In the genomic region with DNA sequence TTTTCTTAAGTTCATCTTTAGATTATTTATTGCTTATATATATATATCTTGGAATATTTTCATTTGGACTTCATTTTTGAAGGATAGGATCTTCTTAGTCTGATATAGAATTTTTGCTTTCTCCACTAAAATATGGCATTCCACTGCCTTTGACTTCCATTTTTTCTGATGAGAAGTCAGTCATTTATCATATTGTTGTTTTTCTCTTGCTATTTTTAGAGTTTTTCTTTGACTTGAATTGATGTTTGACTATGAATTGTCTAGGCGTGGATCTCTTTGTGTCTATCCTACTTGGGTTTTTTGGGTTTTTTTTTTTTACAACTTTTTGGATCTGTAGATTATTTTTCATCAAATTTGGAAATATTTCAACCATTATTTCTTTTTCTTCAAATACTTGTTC, we compare ENCODE assay signal across 21 cellular contexts.
"Had no signal": no experiment of that assay in that cellular context is flagged by ENCODE, and none has a peak within 500 bp of the region (broad histone marks: within the 10 kb centered on the region; RNA-seq: fewer than 3 reads in every experiment).

No MANE protein-coding gene starts in this region.

- ATAC-seq: esophagus mucosa; gastroesophageal sphincter; left cardiac atrium; lower lobe of right lung; natural killer cell treated with Interleukin-12 subunit alpha and Interleukin-12 subunit beta and Interleukin-15 and Interleukin-18, amount 100 ng/mL, for 72 hours; psoas muscle; sciatic nerve; stimulated activated naive B cell treated with anti-CD40 and anti-IgM and Interleukin-4, amounts not matched to agents 10 μg/mL and 1 μg/mL and 100 μg/mL, for 72 hours; stimulated activated naive CD8-positive, alpha-beta T cell treated with anti-CD3 and anti-CD28 coated beads, Interleukin-15, amount 100 ng/mL, for 72 hours had no signal

- H3K27me3 ChIP-seq: gastroesophageal sphincter, transverse colon had no signal

- H3K9ac ChIP-seq: parathyroid adenoma had no signal

- FAIRE-seq: keratinocyte had no signal

- H2AFZ ChIP-seq: parathyroid adenoma had no signal

- DNase-seq: effector memory CD4-positive, alpha-beta T cell; glutamatergic neuron; left cardiac atrium; left ventricle myocardium inferior; lower lobe of right lung; midbrain; occipital lobe; psoas muscle; retina; stimulated activated CD4-positive, alpha-beta T cell treated with anti-CD3 and anti-CD28 coated beads, Interleukin-2, amount 100 ng/mL, for 24 hours; stimulated activated CD4-positive, alpha-beta T cell treated with anti-CD3 and anti-CD28 coated beads, Interleukin-4, amount 100 ng/mL, for 4 hours; stimulated activated naive B cell treated with anti-CD40 and anti-IgM and Interleukin-4, amounts not matched to agents 10 μg/mL and 1 μg/mL and 100 μg/mL, for 72 hours; stimulated activated naive CD8-positive, alpha-beta T cell treated with anti-CD3 and anti-CD28 coated beads, Interleukin-15, amount 100 ng/mL, for 72 hours; transverse colon had no signal

- H3K27ac ChIP-seq: gastroesophageal sphincter, left ventricle myocardium inferior, lower lobe of right lung, parathyroid adenoma, psoas muscle, thoracic aorta, transverse colon had no signal

- H3K4me3 ChIP-seq: gastroesophageal sphincter, left ventricle myocardium inferior, lower lobe of right lung, psoas muscle, thoracic aorta, transverse colon had no signal

- H3K9me3 ChIP-seq: lower lobe of right lung, psoas muscle, thoracic aorta, transverse colon had no signal

- H3K36me3 ChIP-seq: gastroesophageal sphincter, left ventricle myocardium inferior, lower lobe of right lung, thoracic aorta, transverse colon had no signal
